In the genomic region with DNA sequence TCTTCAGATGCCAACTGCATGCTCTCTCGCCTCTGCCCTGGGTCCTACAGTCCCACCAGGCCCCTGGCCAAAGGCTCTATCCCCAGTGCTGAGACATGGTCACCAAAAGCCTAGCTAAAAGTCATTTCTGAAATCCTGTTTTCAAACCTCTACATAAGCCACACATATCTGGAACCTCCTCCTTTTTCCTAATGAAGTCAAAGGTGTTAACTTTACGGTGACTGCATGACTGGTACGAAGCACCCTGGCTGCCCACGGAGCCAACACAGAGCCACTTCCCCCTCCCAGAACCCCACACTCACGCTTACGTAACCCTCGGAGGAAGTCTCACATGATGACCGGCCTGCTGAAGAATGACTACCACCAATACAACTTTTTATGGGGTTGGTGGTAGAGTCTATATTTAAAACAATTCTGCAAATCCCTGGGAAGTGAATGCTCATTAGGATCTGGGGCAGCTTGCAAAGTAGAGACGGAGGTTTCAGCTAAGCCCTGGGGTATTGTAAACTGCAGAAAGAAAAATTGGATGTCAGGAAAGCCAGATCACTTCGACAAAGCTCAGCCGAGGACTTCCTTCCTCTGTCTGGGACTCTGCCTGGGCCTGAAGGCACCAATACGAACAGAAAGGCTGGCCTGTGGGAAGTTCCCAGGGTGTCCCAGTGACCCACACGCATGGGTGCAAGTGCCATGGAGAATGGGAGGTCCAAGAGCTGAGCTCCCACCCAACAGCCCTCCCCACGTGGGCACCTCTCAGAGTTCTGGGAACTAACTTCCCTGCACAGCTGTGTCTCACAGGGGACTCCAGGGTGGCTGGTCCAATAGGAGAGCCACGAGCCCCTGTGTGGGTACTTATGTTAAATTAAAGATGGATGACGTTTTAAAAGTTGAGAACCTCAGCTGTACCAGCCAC, we compare ENCODE assay signal across 10 cellular contexts. TPM values are rescaled to one million over a fixed set of nuclear protein-coding genes. Genes with fewer than 3 reads are reported as not detected.
DNase-seq lines count a peak whose midpoint lies in the region; ATAC-seq and TF ChIP-seq lines count a peak whose summit lies in the region.
"Had no signal": no experiment of that assay in that cellular context is flagged by ENCODE, and none has a peak within 500 bp of the region (broad histone marks: within the 10 kb centered on the region; RNA-seq: fewer than 3 reads in every experiment).

No MANE protein-coding gene starts in this region.

- peaks cover 12% of the 10 kb centered on the region for H3K4me1 Mint-ChIP-seq in activated naive CD8-positive, alpha-beta T cell treated with anti-CD3 and anti-CD28 coated beads, Interleukin-2, amount 50 U/mL, for 24 hours
- peaks cover 11% of the 10 kb centered on the region for H3K4me1 Mint-ChIP-seq in memory B cell
- peaks cover 2% of the 10 kb centered on the region for H3K4me1 Mint-ChIP-seq in glutamatergic neuron (ENCODE audit: low read depth, unreplicated experiment)

- peaks cover 0 to under 1% (median 0%) of the 10 kb centered on the region in 12 donors for H3K9me3 ChIP-seq in heart left ventricle
- no peaks in the 10 kb centered on the region for H3K9me3 ChIP-seq in uterus
- 0 out of 2 replicates have a peak, but pooled peaks cover 3% of the 10 kb centered on the region for H3K9me3 ChIP-seq in BE2C

- no peak overlapping the region for H3K27ac Mint-ChIP-seq in activated naive CD8-positive, alpha-beta T cell treated with anti-CD3 and anti-CD28 coated beads, Interleukin-2, amount 50 U/mL, for 24 hours
- H3K27ac Mint-ChIP-seq in memory B cell (no peak overlapping the region), glutamatergic neuron (ENCODE audit: unreplicated experiment) (no peak overlapping the region)

- intact Hi-C loops in heart left ventricle (cut with DNase I) = no loop called here
- intact Hi-C loops in Right ventricle myocardium superior (cut with DNase I) = no loop called here
- intact Hi-C loops in uterus (cut with DNase I; ENCODE audit: low total_unique reads) = no loop called here

- TF ChIP-seq CTCF in heart left ventricle (IDR thresholded peaks at IDR 0.05) = no peak
- no peak for TF ChIP-seq CTCF in uterus (IDR thresholded peaks at IDR 0.05)
- TF ChIP-seq CTCF in glutamatergic neuron (IDR thresholded peaks at IDR 0.05; ENCODE audit: partially characterized antibody, unreplicated experiment) = no peak
- TF ChIP-seq CTCF in BE2C (IDR thresholded peaks at IDR 0.05; ENCODE audit: low read depth, low read length) = no peak

- DNase-seq in heart left ventricle = peak in 4 of 5 donors; percentile 16 to 48 (median 24)
- DNase-seq in Right ventricle myocardium superior = no peak
- DNase-seq in activated naive CD8-positive, alpha-beta T cell treated with anti-CD3 and anti-CD28 coated beads, Interleukin-2, amount 50 U/mL, for 24 hours = no peak
- no peak for DNase-seq in memory B cell (ENCODE audit: low spot score in 2 of 2)
- DNase-seq in uterus = peak; percentile 9 to 13
- no peak for DNase-seq in glutamatergic neuron
- no peak for DNase-seq in BE2C
- no peak for DNase-seq in NCI-H510A treated with DMSO at 0.1 percent for 48 hours (lab: John Stamatoyannopoulos, UW)

- H3K36me3 ChIP-seq in heart left ventricle (no peaks in the 10 kb centered on the region), uterus (no peaks in the 10 kb centered on the region), BE2C (no peaks in the 10 kb centered on the region)

- H3K4me1 ChIP-seq in heart left ventricle (peaks cover 0 to 44% (median 19%) of the 10 kb centered on the region in 12 donors), uterus (peaks cover 0 to 3% of the 10 kb centered on the region in 2 donors), BE2C (no peaks in the 10 kb centered on the region)

- H3K4me3 Mint-ChIP-seq in activated naive CD8-positive, alpha-beta T cell treated with anti-CD3 and anti-CD28 coated beads, Interleukin-2, amount 50 U/mL, for 24 hours = no peak overlapping the region
- H3K4me3 Mint-ChIP-seq in memory B cell (no peak overlapping the region), glutamatergic neuron (ENCODE audit: unreplicated experiment) (no peak overlapping the region)
- H3K4me3 Mint-ChIP-seq: T-helper 1 cell treated with Interleukin-12 subunit alpha and Interleukin-12 subunit beta and Interleukin-4 antibody, amounts not matched to agents 30 μg/mL and 1 μg/mL, for 36 hours had no signal

- no peak for ATAC-seq in heart left ventricle
- no peak for ATAC-seq in Right ventricle myocardium superior (ENCODE audit: poor library complexity)
- peak; percentile 18 for ATAC-seq in activated naive CD8-positive, alpha-beta T cell treated with anti-CD3 and anti-CD28 coated beads, Interleukin-2, amount 50 U/mL, for 24 hours
- ATAC-seq in memory B cell (ENCODE audit: low read depth) = peak; percentile 32
- ATAC-seq: HCT116 had no signal

- TF ChIP-seq POLR2A in heart left ventricle (IDR thresholded peaks at IDR 0.05) (no peak), uterus (IDR thresholded peaks at IDR 0.05) (no peak)

- H3K36me3 Mint-ChIP-seq in activated naive CD8-positive, alpha-beta T cell treated with anti-CD3 and anti-CD28 coated beads, Interleukin-2, amount 50 U/mL, for 24 hours (ENCODE audit: low read depth) = no peaks in the 10 kb centered on the region
- H3K36me3 Mint-ChIP-seq in memory B cell (peaks cover 10% of the 10 kb centered on the region), glutamatergic neuron (ENCODE audit: unreplicated experiment) (peaks cover 11% of the 10 kb centered on the region)

- H3K27me3 ChIP-seq in heart left ventricle = no peaks in the 10 kb centered on the region
- H3K27me3 ChIP-seq in uterus = no peaks in the 10 kb centered on the region
- H3K27me3 ChIP-seq in BE2C = no peaks in the 10 kb centered on the region

- H3K27ac ChIP-seq in heart left ventricle (peak overlapping the region in 4 of 12 donors; percentile 17 to 56 (median 36)), uterus (peak overlapping the region; percentile 10 to 29)

- no peaks in the 10 kb centered on the region for H3K27me3 Mint-ChIP-seq in activated naive CD8-positive, alpha-beta T cell treated with anti-CD3 and anti-CD28 coated beads, Interleukin-2, amount 50 U/mL, for 24 hours
- H3K27me3 Mint-ChIP-seq in memory B cell (peaks cover 1% of the 10 kb centered on the region), glutamatergic neuron (ENCODE audit: unreplicated experiment) (peaks cover 13% of the 10 kb centered on the region)

- H3K9me3 Mint-ChIP-seq in activated naive CD8-positive, alpha-beta T cell treated with anti-CD3 and anti-CD28 coated beads, Interleukin-2, amount 50 U/mL, for 24 hours = peaks cover 17% of the 10 kb centered on the region
- H3K9me3 Mint-ChIP-seq in memory B cell (peaks cover 16% of the 10 kb centered on the region), glutamatergic neuron (ENCODE audit: unreplicated experiment) (peaks cover 18% of the 10 kb centered on the region)

- no peak overlapping the region for H3K4me3 ChIP-seq in heart left ventricle
- H3K4me3 ChIP-seq in uterus = no peak overlapping the region
- H3K4me3 ChIP-seq in BE2C (ENCODE audit: low read depth, low read length) = no peak overlapping the region

- WGBS in heart left ventricle, 4 donors = 62 to 68% (median 66%) methylated on average over 16 of the region's 16 CpGs

RNA-seq across cellular contexts. Expression of a gene that starts 50.7 kb away (rescaled TPM):
- 10 to 100 TPM; 19.4 to 50.9 (median 23.3) TPM for total RNA-seq in heart left ventricle
- 10 to 100 TPM; 11.8 to 17.9 TPM for polyA plus RNA-seq in heart left ventricle
- 34.5 TPM for total RNA-seq in Right ventricle myocardium superior
- total RNA-seq in uterus = 10 to 100 TPM; 20.9 to 35.1 (median 33.6) TPM
- total RNA-seq in glutamatergic neuron (ENCODE audit: unreplicated experiment) = 7.6 TPM
- not detected for polyA plus RNA-seq in BE2C (2012; ENCODE audit: insufficient read depth, insufficient read length, low read depth)

Comparison
In these comparisons a context has a peak if more than half of its experiments do, and no peak if none do; other contexts are left out.
1. DNase-seq: peak in heart left ventricle (4 of 5) and uterus (2 of 2); none in Right ventricle myocardium superior (single experiment), activated naive CD8-positive, alpha-beta T cell treated with anti-CD3 and anti-CD28 coated beads, Interleukin-2, amount 50 U/mL, for 24 hours (single experiment), memory B cell (0 of 2), glutamatergic neuron (single experiment), BE2C (single experiment) and NCI-H510A treated with DMSO at 0.1 percent for 48 hours (single experiment).
2. ATAC-seq: peak in activated naive CD8-positive, alpha-beta T cell treated with anti-CD3 and anti-CD28 coated beads, Interleukin-2, amount 50 U/mL, for 24 hours (single experiment) and memory B cell (single experiment); none in heart left ventricle (0 of 4) and Right ventricle myocardium superior (single experiment).